ENCODE assay signal across 1 cellular context in genomic region chr3:43736558-43736995, GRCh38.
TF ChIP-seq lines count a peak whose summit lies in the region.

No MANE protein-coding gene starts in this region.

TF ChIP-seq in HEK293, 187 proteins besides CTCF, POLR2A, EP300 and RAD21 (continued from another document):
- TF ChIP-seq AEBP2 (tag by site-specific recombination; IDR thresholded peaks at IDR 0.05; ENCODE audit: borderline replicate concordance) (no peak), KLF8 (tag by site-specific recombination; IDR thresholded peaks at IDR 0.05) (0 out of 2 replicates have a peak, but pooled peaks have one; percentile 28), ZNF629 (tag by site-specific recombination; IDR thresholded peaks at IDR 0.05) (peak; percentile 93), MEIS1 (CRISPR knock-in tag; IDR thresholded peaks at IDR 0.05; ENCODE audit: borderline replicate concordance) (no peak)
